In genomic region chr7:4195650-4196049, GRCh38 we compare ENCODE assay signal across 21 cellular contexts.
"Had no signal": no experiment of that assay in that cellular context is flagged by ENCODE, and none has a peak within 500 bp of the region (broad histone marks: within the 10 kb centered on the region; RNA-seq: fewer than 3 reads in every experiment).

No MANE protein-coding gene starts in this region.

- H3K9me3 ChIP-seq: body of pancreas, MG63, Peyer's patch had no signal

- H3K4me1 ChIP-seq: body of pancreas, Peyer's patch had no signal

- ATAC-seq: activated CD8-positive, alpha-beta memory T cell treated with anti-CD3 and anti-CD28 coated beads, Interleukin-2, amount 10 ng/mL, durations not matched to agents 7 days and 5 days; body of pancreas; T-helper 17 cell had no signal

- H3K27me3 ChIP-seq: body of pancreas, MG63, Peyer's patch had no signal

- H3K36me3 ChIP-seq: MG63, Peyer's patch had no signal

- H3K4me3 ChIP-seq: body of pancreas, MG63, Peyer's patch had no signal

- H3K27ac ChIP-seq: body of pancreas, Peyer's patch had no signal

- DNase-seq: activated B cell treated with CpG ODN at 0.5 μM for 24 hours; activated CD4-positive, alpha-beta T cell treated with anti-CD3 and anti-CD28 coated beads for 1 hour; activated CD4-positive, alpha-beta T cell treated with anti-CD3 and anti-CD28 coated beads, Interleukin-2, amount 10 ng/mL, durations not matched to agents 24 days and 14 days; activated CD4-positive, alpha-beta T cell treated with anti-CD3 and anti-CD28 coated beads, Interleukin-2, amount 50 U/mL, for 48 hours; activated CD8-positive, alpha-beta memory T cell treated with anti-CD3 and anti-CD28 coated beads, Interleukin-2, amount 10 ng/mL, durations not matched to agents 7 days and 5 days; activated effector memory CD4-positive, alpha-beta T cell treated with Interleukin-2 at 50 U/mL for 16 hours; activated naive CD4-positive, alpha-beta T cell; activated T-cell treated with anti-CD3 and anti-CD28 coated beads, Interleukin-2, amount 50 U/mL, for 24 hours; aorta; body of pancreas; MG63; MV-4-11; NCI-H1092 treated with DMSO at 0.1 percent for 48 hours; NCI-H1417 treated with DMSO at 0.1 percent for 48 hours; NCI-H1694 treated with DMSO at 0.1 percent for 48 hours; NCI-H2029 treated with DMSO at 0.1 percent for 48 hours; NCI-H524; Peyer's patch; SIG-M5; T-helper 17 cell; T-helper 9 cell had no signal
